ENCODE assay signal across 7 cellular contexts in genomic region chr5:163504091-163504931, GRCh38. TPM values are rescaled to one million over a fixed set of nuclear protein-coding genes. Genes with fewer than 3 reads are reported as not detected.
DNase-seq lines count a peak whose midpoint lies in the region; ATAC-seq, FAIRE-seq and TF ChIP-seq lines count a peak whose summit lies in the region.

No MANE protein-coding gene starts in this region.

- no peaks in the 10 kb centered on the region for H3K27me3 ChIP-seq in transverse colon

- TF ChIP-seq POLR2A in transverse colon (IDR thresholded peaks at IDR 0.05), result peak; percentile 14

- peak overlapping the region; percentile 100 for H3K27ac Mint-ChIP-seq in neural crest cell (ENCODE audit: unreplicated experiment)

- H3K27ac ChIP-seq in transverse colon, result peak overlapping the region; percentile 99 to 100 (median 99)

- no peaks in the 10 kb centered on the region for H3K36me3 ChIP-seq in transverse colon

- FAIRE-seq in GM18507 (lab: Jason Lieb, UNC), result peak; percentile 15

- DNase-seq in GM18507 (ENCODE audit: extremely low spot score, insufficient read length, low read depth), result no peak
- DNase-seq in NOMO-1 treated with dmso at 0.1 percent for 144 hours (lab: John Stamatoyannopoulos, UW; ENCODE audit: unreplicated experiment), result peak; percentile 35
- DNase-seq in activated effector memory CD4-positive, alpha-beta T cell treated with Interleukin-2 at 50 U/mL for 16 hours, result peak; percentile 27
- DNase-seq in foreskin fibroblast, result peak; percentile 26 to 65
- peak; percentile 30 for DNase-seq in neural crest cell (ENCODE audit: low read depth, low spot score)
- DNase-seq in transverse colon, result peak; percentile 60

- H3K4me3 ChIP-seq in foreskin fibroblast (ENCODE audit: low read depth in 1 of 2, low read length in 2 of 2), result peak overlapping the region; percentile 89 to 93
- H3K4me3 ChIP-seq in transverse colon, result peak overlapping the region; percentile 45 to 98 (median 86)

- TF ChIP-seq CTCF in foreskin fibroblast (IDR thresholded peaks at IDR 0.05; ENCODE audit: low read depth, low read length) (no peak), neural crest cell (conservative IDR thresholded peaks at IDR 0.05) (no peak), transverse colon (IDR thresholded peaks at IDR 0.05) (no peak)

- H3K4me1 Mint-ChIP-seq in neural crest cell, result peaks cover 51% of the 10 kb centered on the region

- ATAC-seq in GM19452 (IDR thresholded peaks at IDR 0.05; ENCODE audit: unreplicated experiment), result no peak

- peaks cover 4% of the 10 kb centered on the region for H3K27me3 Mint-ChIP-seq in neural crest cell (ENCODE audit: low read depth)

- intact Hi-C loops in transverse colon (cut with DNase I; ENCODE audit: low total_unique reads), result loop anchor here (2.0 kb wide), 1 partner anchor 48 kb away; no protein-coding TSS in a partner anchor

- no peaks in the 10 kb centered on the region for H3K9me3 Mint-ChIP-seq in neural crest cell

- H3K4me3 Mint-ChIP-seq in neural crest cell, result peak overlapping the region; percentile 100

- peaks cover 3% of the 10 kb centered on the region for H3K36me3 Mint-ChIP-seq in neural crest cell (ENCODE audit: low read depth)

- H3K9me3 ChIP-seq in transverse colon, result no peaks in the 10 kb centered on the region

- H3K4me1 ChIP-seq in transverse colon, result peaks cover 16 to 49% (median 29%) of the 10 kb centered on the region in 4 donors

- in situ Hi-C loops in transverse colon (cut with MboI; ENCODE audit: low pct_ligation_motif_present in 1 of 4, low pct_unique_long_range_greater_than_20kb in 1 of 4, low sequenced_read_pairs in 3 of 4), result loop anchor here in 1 of 4 donors (10.0 kb wide), 1 partner anchor 50 kb away; no protein-coding TSS in a partner anchor

- no peak for TF ChIP-seq EP300 in transverse colon (IDR thresholded peaks at IDR 0.05; ENCODE audit: low read depth)

- 0% methylated on average over 16 to 26 of the region's 26 CpGs for WGBS in transverse colon (ENCODE audit: low coverage in 1 of 2), 2 donors

RNA-seq across cellular contexts. Expression of gene MAT2B, which starts 1.1 kb away (rescaled TPM):
- 79.1 and 79.7 TPM in 2 replicates for total RNA-seq in neural crest cell
- total RNA-seq in transverse colon, result 100 to 1,000 TPM in 1 of 4 donors, 10 to 100 TPM in 3; 20.2 to 409 (median 71.6) TPM

RNA-seq across cellular contexts. Expression of gene HMMR, which starts 43.9 kb away (rescaled TPM):
- 38.5 and 44.4 TPM in 2 replicates for total RNA-seq in neural crest cell
- total RNA-seq in transverse colon, result 1 to 10 TPM in 3 of 4 donors, not detected in 1; 1.6 to 5.7 (median 1.9) TPM

RNA-seq across cellular contexts. Expression of gene NUDCD2, which starts 44.4 kb away (rescaled TPM):
- total RNA-seq in neural crest cell (40.7 and 43.7 TPM in 2 replicates), transverse colon (1 to 10 TPM; 1.5 to 6.2 (median 3.1) TPM)
